11 cellular contexts compared by ENCODE assay signal in genomic region chr15:76163429-76164020, GRCh38.
DNase-seq lines count a peak whose midpoint lies in the region; ATAC-seq and TF ChIP-seq lines count a peak whose summit lies in the region.
"Had no signal": no experiment of that assay in that cellular context is flagged by ENCODE, and none has a peak within 500 bp of the region (broad histone marks: within the 10 kb centered on the region; RNA-seq: fewer than 3 reads in every experiment).

No MANE protein-coding gene starts in this region.

- 74 to 86% methylated on average over 6 to 7 of the region's 14 CpGs for WGBS in esophagus squamous epithelium, 2 donors

- no peak for TF ChIP-seq POLR2A in esophagus squamous epithelium (IDR thresholded peaks at IDR 0.05)

- H3K4me3 ChIP-seq in AG04450 (ENCODE audit: low read depth, low read length): no peak overlapping the region
- H3K4me3 ChIP-seq in esophagus squamous epithelium: no peak overlapping the region
- no peak overlapping the region for H3K4me3 ChIP-seq in mucosa of descending colon
- H3K4me3 ChIP-seq: BLaER1 had no signal

- DNase-seq in AG04450 (ENCODE audit: low read depth, low spot score): peak; percentile 68
- DNase-seq in NCI-H446 (lab: John Stamatoyannopoulos, UW): peak; percentile 10 to 75
- DNase-seq in esophagus squamous epithelium (lab: John Stamatoyannopoulos, UW): peak; percentile 25
- peak; percentile 39 to 80 (median 67) for DNase-seq in mucosa of descending colon
- no peak for DNase-seq in DMS114 treated with DMSO at 0.1 percent for 48 hours (lab: John Stamatoyannopoulos, UW; ENCODE audit: unreplicated experiment)
- DNase-seq in stimulated activated CD4-positive, alpha-beta T cell treated with anti-CD3 and anti-CD28 coated beads, Interleukin-4, amount 100 ng/mL, for 24 hours: no peak
- no peak for DNase-seq in NCI-H510A (lab: John Stamatoyannopoulos, UW)
- DNase-seq: activated CD8-positive, alpha-beta memory T cell treated with anti-CD3 and anti-CD28 coated beads for 24 hours; KBM-7 had no signal

- H3K27ac ChIP-seq in AG04450 (ENCODE audit: low read depth, low read length): peak overlapping the region; percentile 84
- peak overlapping the region; percentile 16 to 80 (median 49) for H3K27ac ChIP-seq in esophagus squamous epithelium
- H3K27ac ChIP-seq: BLaER1 had no signal

- intact Hi-C loops in esophagus squamous epithelium (cut with DNase I) (no loop called here), mucosa of descending colon (cut with DNase I, micrococcal nuclease) (no loop called here)

- POLR2A ChIA-PET in AG04450 (lab: Yijun Ruan, JAX): interaction anchor here (1.6 kb wide), 1 partner anchor 9 kb away, joined by 4 read pairs; no protein-coding TSS in a partner anchor

- H3K27me3 ChIP-seq in AG04450 (ENCODE audit: control insufficient read depth, insufficient read depth, low read length): peaks cover 1% of the 10 kb centered on the region
- H3K27me3 ChIP-seq in esophagus squamous epithelium: peaks cover 0 to 8% (median 0%) of the 10 kb centered on the region in 4 donors
- H3K27me3 ChIP-seq: BLaER1 had no signal

- CTCF ChIA-PET in AG04450 (lab: Charles Lee): interaction anchor here (0.9 to 3.1 kb wide), 4 partner anchors 13 to 27 kb away, joined by 3 to 20 read pairs (median 4); no protein-coding TSS in a partner anchor

- H3K36me3 ChIP-seq in esophagus squamous epithelium (no peaks in the 10 kb centered on the region), mucosa of descending colon (ENCODE audit: low read depth) (no peaks in the 10 kb centered on the region)
- H3K36me3 ChIP-seq: BLaER1 had no signal

- no peak for TF ChIP-seq CTCF in AG04450 (IDR thresholded peaks at IDR 0.05; ENCODE audit: low read depth, low read length)
- no peak for TF ChIP-seq CTCF in esophagus squamous epithelium (IDR thresholded peaks at IDR 0.05)
- TF ChIP-seq CTCF in mucosa of descending colon (IDR thresholded peaks at IDR 0.05): no peak

- H3K9me3 ChIP-seq in AG04450 (ENCODE audit: control insufficient read depth, insufficient read depth, low read length) (no peaks in the 10 kb centered on the region; the same call in 1 of the 2 replicates), esophagus squamous epithelium (no peaks in the 10 kb centered on the region), mucosa of descending colon (no peaks in the 10 kb centered on the region)
- H3K9me3 ChIP-seq: BLaER1 had no signal

- H3K4me1 ChIP-seq in esophagus squamous epithelium: peaks cover 4 to 29% (median 12%) of the 10 kb centered on the region in 3 donors
- H3K4me1 ChIP-seq in mucosa of descending colon (ENCODE audit: low read depth): peaks cover 4% of the 10 kb centered on the region

- ATAC-seq in mucosa of descending colon (peak; percentile 76), GM21825 (IDR thresholded peaks at IDR 0.05; ENCODE audit: unreplicated experiment) (no peak)

Comparison
In these comparisons a context has a peak if more than half of its experiments do, and no peak if none do; other contexts are left out.
1. DNase-seq: peak in AG04450 (single experiment), NCI-H446 (2 of 2), esophagus squamous epithelium (single experiment) and mucosa of descending colon (3 of 3); none in DMS114 treated with DMSO at 0.1 percent for 48 hours (single experiment), stimulated activated CD4-positive, alpha-beta T cell treated with anti-CD3 and anti-CD28 coated beads, Interleukin-4, amount 100 ng/mL, for 24 hours (single experiment) and NCI-H510A (single experiment).